In genomic region chr16:67786491-67786890, GRCh38 we compare ENCODE assay signal across 1 cellular context.
TF ChIP-seq lines count a peak whose summit lies in the region.

No MANE protein-coding gene starts in this region.

TF ChIP-seq in GM12878, 131 proteins besides CTCF, POLR2A, EP300 and RAD21 (continued from another document):
- no peak for TF ChIP-seq REST (IDR thresholded peaks at IDR 0.05; ENCODE audit: low read depth, low read length)
- no peak for TF ChIP-seq NR2C1 (IDR thresholded peaks at IDR 0.05)
- TF ChIP-seq ZBTB40 (IDR thresholded peaks at IDR 0.05; ENCODE audit: borderline replicate concordance), result no peak
- TF ChIP-seq IRF3 (IDR thresholded peaks at IDR 0.05), result no peak
- no peak for TF ChIP-seq TCF7 (IDR thresholded peaks at IDR 0.05; ENCODE audit: borderline replicate concordance)
- TF ChIP-seq CEBPZ (IDR thresholded peaks at IDR 0.05; ENCODE audit: low read depth, low read length), result no peak
- 0 out of 2 replicates have a peak, but pooled peaks have one; percentile 20 for TF ChIP-seq MEF2A (IDR thresholded peaks at IDR 0.05; ENCODE audit: insufficient read depth, low read depth, low read length)
- TF ChIP-seq KDM1A (IDR thresholded peaks at IDR 0.05; ENCODE audit: borderline replicate concordance), result no peak
- no peak for TF ChIP-seq FOXM1 (IDR thresholded peaks at IDR 0.05; ENCODE audit: low read depth, low read length)
- no peak for TF ChIP-seq SIN3A (IDR thresholded peaks at IDR 0.05; ENCODE audit: low read depth, low read length)
- TF ChIP-seq KLF5 (IDR thresholded peaks at IDR 0.05; ENCODE audit: partially characterized antibody), result no peak
- peak; percentile 53; the same call in 1 of the 2 replicates for TF ChIP-seq DPF2 (IDR thresholded peaks at IDR 0.05)
- TF ChIP-seq MTA2 (IDR thresholded peaks at IDR 0.05; ENCODE audit: low read depth), result peak; percentile 87
